ENCODE assay signal across 7 cellular contexts in genomic region chr7:138616085-138616484, GRCh38.
"Had no signal": no experiment of that assay in that cellular context is flagged by ENCODE, and none has a peak within 500 bp of the region (broad histone marks: within the 10 kb centered on the region; RNA-seq: fewer than 3 reads in every experiment).

No MANE protein-coding gene starts in this region.

- FAIRE-seq: HepG2, HTR-8/SVneo had no signal

- H3K9ac ChIP-seq: KMS-11 had no signal

- H3K27ac ChIP-seq: HL-60, KMS-11 had no signal

- H3K4me2 ChIP-seq: KMS-11 had no signal

- DNase-seq: IMR-90, KBM-7, KG1 had no signal

- ATAC-seq: HepG2 had no signal
